Comparison of ENCODE assay signal across 11 cellular contexts in the genomic region with DNA sequence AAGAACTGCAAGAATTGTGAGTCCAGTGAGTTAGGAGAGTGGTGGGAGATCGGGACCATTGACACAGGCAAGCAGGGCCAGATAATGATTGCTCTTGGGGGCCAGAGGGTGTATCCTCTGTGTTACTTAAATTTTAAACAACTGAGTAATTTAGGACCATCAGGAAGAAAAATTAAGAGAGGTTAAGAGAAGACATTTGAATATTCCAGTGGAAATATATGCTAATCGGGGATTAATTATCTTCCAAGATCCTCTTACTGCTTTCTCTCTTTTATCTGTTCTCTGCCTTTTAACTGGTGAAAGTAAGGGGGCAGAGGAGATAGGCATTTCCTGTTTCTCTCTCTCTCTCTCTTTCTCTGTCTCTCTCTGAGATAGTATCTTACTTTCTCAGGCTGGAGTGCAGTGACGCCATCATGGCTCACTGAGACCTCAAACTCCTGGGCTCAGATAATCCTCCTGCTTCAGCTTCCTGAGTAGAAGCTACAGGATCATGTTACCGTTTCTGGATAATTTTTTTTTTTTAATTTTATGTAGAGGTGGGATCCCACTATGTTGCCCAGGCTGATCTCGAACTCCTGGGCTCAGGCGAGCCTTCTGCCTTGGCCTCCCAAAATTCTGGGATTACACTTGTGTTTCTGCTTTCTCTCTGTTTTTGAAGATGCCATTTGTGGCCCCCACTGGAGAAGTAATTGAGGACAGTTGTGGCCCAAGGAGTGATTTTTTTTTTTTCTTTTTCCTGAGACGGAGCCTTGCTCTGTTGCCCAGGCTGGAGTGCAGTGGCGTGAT.
DNase-seq lines count a peak whose midpoint lies in the region; ATAC-seq and TF ChIP-seq lines count a peak whose summit lies in the region.
"Had no signal": no experiment of that assay in that cellular context is flagged by ENCODE, and none has a peak within 500 bp of the region (broad histone marks: within the 10 kb centered on the region; RNA-seq: fewer than 3 reads in every experiment).

No MANE protein-coding gene starts in this region.

- H4K20me1 ChIP-seq in Karpas-422 (ENCODE audit: insufficient read depth, low read depth, low read length): no peaks in the 10 kb centered on the region

- peak overlapping the region in 2 of 3 donors; percentile 82 to 83 for H3K27ac Mint-ChIP-seq in CD4-positive, CD25-positive, alpha-beta regulatory T cell
- peak overlapping the region; percentile 67 for H3K27ac Mint-ChIP-seq in memory B cell

- H3K9me2 ChIP-seq in Karpas-422 (replicated peaks; ENCODE audit: insufficient read depth, low read length): no peaks in the 10 kb centered on the region

- H3K36me3 ChIP-seq in CD4-positive, CD25-positive, alpha-beta regulatory T cell (ENCODE audit: control insufficient read depth, insufficient read depth, low read length): peaks cover 1% of the 10 kb centered on the region
- no peaks in the 10 kb centered on the region for H3K36me3 ChIP-seq in Karpas-422 (ENCODE audit: insufficient read depth, low read length)
- no peaks in the 10 kb centered on the region for H3K36me3 ChIP-seq in mucosa of descending colon (ENCODE audit: low read depth)

- H3K4me1 Mint-ChIP-seq in CD4-positive, CD25-positive, alpha-beta regulatory T cell: peaks cover 23 to 56% (median 28%) of the 10 kb centered on the region in 4 donors
- H3K4me1 Mint-ChIP-seq in memory B cell: peaks cover 15% of the 10 kb centered on the region

- H3K9me3 Mint-ChIP-seq in CD4-positive, CD25-positive, alpha-beta regulatory T cell: no peaks in the 10 kb centered on the region
- peaks cover 2% of the 10 kb centered on the region for H3K9me3 Mint-ChIP-seq in memory B cell

- peak in 1 of 3 donors; percentile 49 for DNase-seq in CD4-positive, CD25-positive, alpha-beta regulatory T cell
- DNase-seq in Karpas-422 (no peak), memory B cell (ENCODE audit: low spot score in 2 of 2) (no peak), mucosa of descending colon (no peak), sciatic nerve (ENCODE audit: low spot score) (no peak)
- peak; percentile 41 to 49 for DNase-seq in activated T-cell treated with anti-CD3 and anti-CD28 coated beads, Interleukin-2, amount 50 U/mL, for 48 hours
- DNase-seq: body of pancreas had no signal

- no peaks in the 10 kb centered on the region for H3K9me3 ChIP-seq in CD4-positive, CD25-positive, alpha-beta regulatory T cell (ENCODE audit: control insufficient read depth in 2 of 2, low read length in 2 of 2)
- no peaks in the 10 kb centered on the region for H3K9me3 ChIP-seq in Karpas-422 (ENCODE audit: low read length)
- no peaks in the 10 kb centered on the region for H3K9me3 ChIP-seq in mucosa of descending colon
- H3K9me3 ChIP-seq: body of pancreas had no signal

- H3K9ac ChIP-seq in Karpas-422 (ENCODE audit: low read length): no peak overlapping the region

- H2AFZ ChIP-seq in Karpas-422 (ENCODE audit: low read length): no peak overlapping the region

- H3K36me3 Mint-ChIP-seq in CD4-positive, CD25-positive, alpha-beta regulatory T cell: no peaks in the 10 kb centered on the region
- peaks cover 2% of the 10 kb centered on the region for H3K36me3 Mint-ChIP-seq in memory B cell

- no peak overlapping the region for H3K4me3 ChIP-seq in CD4-positive, CD25-positive, alpha-beta regulatory T cell (ENCODE audit: low read depth, low read length)
- no peak overlapping the region for H3K4me3 ChIP-seq in Karpas-422 (ENCODE audit: low read length)
- no peak overlapping the region for H3K4me3 ChIP-seq in mucosa of descending colon
- H3K4me3 ChIP-seq: body of pancreas, GM12878, lung had no signal

- peaks cover 84% of the 10 kb centered on the region for H3K79me2 ChIP-seq in Karpas-422 (ENCODE audit: low read length)

- ATAC-seq in CD4-positive, CD25-positive, alpha-beta regulatory T cell (ENCODE audit: low read depth in 2 of 2): peak; percentile 60 to 71
- ATAC-seq in memory B cell (ENCODE audit: low read depth) (no peak), GM18909 (IDR thresholded peaks at IDR 0.05; ENCODE audit: poor library complexity, unreplicated experiment) (no peak), mucosa of descending colon (no peak), HG02840 (IDR thresholded peaks at IDR 0.05; ENCODE audit: low FRiP score, unreplicated experiment) (no peak), sciatic nerve (no peak)
- ATAC-seq: body of pancreas, GM12878 had no signal

- no peak overlapping the region for H3K27ac ChIP-seq in CD4-positive, CD25-positive, alpha-beta regulatory T cell (ENCODE audit: insufficient read depth, low read length, poor library complexity, severe bottlenecking)
- 0 out of 2 replicates have a peak overlapping the region, but pooled peaks have one; percentile 25 for H3K27ac ChIP-seq in Karpas-422 (ENCODE audit: low read length)
- H3K27ac ChIP-seq: body of pancreas had no signal

- H3K4me1 ChIP-seq in CD4-positive, CD25-positive, alpha-beta regulatory T cell (ENCODE audit: control insufficient read depth, insufficient read depth, low read length, poor library complexity, severe bottlenecking): peaks cover 10% of the 10 kb centered on the region
- peaks cover 25% of the 10 kb centered on the region for H3K4me1 ChIP-seq in Karpas-422 (ENCODE audit: low read length)
- no peaks in the 10 kb centered on the region for H3K4me1 ChIP-seq in mucosa of descending colon (ENCODE audit: low read depth)
- H3K4me1 ChIP-seq: body of pancreas had no signal

- peak overlapping the region; percentile 1 for H3K4me2 ChIP-seq in Karpas-422 (ENCODE audit: low read depth, low read length, poor library complexity, severe bottlenecking)

- no peaks in the 10 kb centered on the region for H3K27me3 Mint-ChIP-seq in CD4-positive, CD25-positive, alpha-beta regulatory T cell
- H3K27me3 Mint-ChIP-seq in memory B cell: no peaks in the 10 kb centered on the region

- peak overlapping the region in 2 of 4 donors; percentile 33 to 34 for H3K4me3 Mint-ChIP-seq in CD4-positive, CD25-positive, alpha-beta regulatory T cell
- H3K4me3 Mint-ChIP-seq in memory B cell: no peak overlapping the region

- no peak for TF ChIP-seq CTCF in mucosa of descending colon (IDR thresholded peaks at IDR 0.05)

- no peaks in the 10 kb centered on the region for H3K27me3 ChIP-seq in CD4-positive, CD25-positive, alpha-beta regulatory T cell (ENCODE audit: control insufficient read depth, insufficient read depth, low read length)
- no peaks in the 10 kb centered on the region for H3K27me3 ChIP-seq in Karpas-422 (ENCODE audit: low read length)
- H3K27me3 ChIP-seq: body of pancreas had no signal

- intact Hi-C loops in mucosa of descending colon (cut with DNase I, micrococcal nuclease) (no loop called here), sciatic nerve (cut with DNase I) (no loop called here)

Comparison
In these comparisons a context has a peak if more than half of its experiments do, and no peak if none do; other contexts are left out.
1. ATAC-seq: peak in CD4-positive, CD25-positive, alpha-beta regulatory T cell (2 of 2); none in memory B cell (single experiment), GM18909 (single experiment), mucosa of descending colon (single experiment), HG02840 (single experiment) and sciatic nerve (single experiment).
2. DNase-seq: peak in activated T-cell treated with anti-CD3 and anti-CD28 coated beads, Interleukin-2, amount 50 U/mL, for 48 hours (2 of 2); none in Karpas-422 (single experiment), memory B cell (0 of 2), mucosa of descending colon (0 of 3) and sciatic nerve (single experiment).